Comparison of ENCODE assay signal across 7 cellular contexts in the genomic region with DNA sequence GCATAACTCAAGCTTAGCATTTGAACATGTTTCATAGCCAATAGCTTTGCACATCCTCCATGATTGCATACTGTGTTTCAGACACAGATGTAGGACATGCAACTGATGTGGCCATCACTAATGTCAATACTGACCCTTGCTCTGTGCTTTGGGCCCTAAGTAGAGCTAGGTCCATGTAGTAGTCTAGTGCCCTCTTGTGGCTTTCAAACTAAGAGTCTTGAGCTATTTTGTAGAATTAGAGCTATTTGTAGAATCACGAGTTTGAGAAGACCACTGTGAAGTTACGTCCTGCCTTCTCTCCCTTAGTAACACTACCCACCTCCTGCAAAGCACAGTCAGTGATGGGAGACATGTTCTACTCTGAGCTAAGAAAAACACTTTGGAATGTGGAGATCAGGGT.
DNase-seq lines count a peak whose midpoint lies in the region; FAIRE-seq and TF ChIP-seq lines count a peak whose summit lies in the region.

No MANE protein-coding gene starts in this region.

- TF ChIP-seq POLR2A in GM12892 (IDR thresholded peaks at IDR 0.05; ENCODE audit: low read depth, low read length) (no peak), uterus (IDR thresholded peaks at IDR 0.05) (no peak)

- FAIRE-seq in GM12892 (lab: Jason Lieb, UNC): peak; percentile 38

- DNase-seq in GM12892 (ENCODE audit: insufficient read length): no peak
- peak; percentile 52 for DNase-seq in NCI-H146 (lab: John Stamatoyannopoulos, UW)
- peak; percentile 66 for DNase-seq in amniotic epithelial cell (ENCODE audit: low read depth)
- DNase-seq in iPS-NIHi7 (ENCODE audit: extremely low spot score): peak; percentile 44
- no peak for DNase-seq in uterus
- DNase-seq in posterior vena cava (ENCODE audit: low spot score): no peak
- DNase-seq in activated T-cell treated with anti-CD3 and anti-CD28 coated beads for 4 hours: no peak

- no peaks in the 10 kb centered on the region for H3K9me3 ChIP-seq in uterus

- H3K27ac ChIP-seq in uterus: no peak overlapping the region

- H3K4me1 ChIP-seq in uterus: peaks cover 0 to 3% of the 10 kb centered on the region in 2 donors

- no peaks in the 10 kb centered on the region for H3K36me3 ChIP-seq in uterus

- intact Hi-C loops in uterus (cut with DNase I; ENCODE audit: low total_unique reads): no loop called here
- intact Hi-C loops in posterior vena cava (cut with DNase I): loop anchor here (10.0 kb wide), 2 partner anchors 371 to 471 kb away; a partner anchor contains a TSS

- TF ChIP-seq CTCF in uterus (IDR thresholded peaks at IDR 0.05): peak; percentile 28 to 54 (median 42)

- no peak overlapping the region for H3K4me3 ChIP-seq in uterus

- no peaks in the 10 kb centered on the region for H3K27me3 ChIP-seq in uterus

Comparison
In these comparisons a context has a peak if more than half of its experiments do, and no peak if none do; other contexts are left out.
1. DNase-seq: peak in NCI-H146 (single experiment), amniotic epithelial cell (single experiment) and iPS-NIHi7 (single experiment); none in GM12892 (single experiment), uterus (0 of 2), posterior vena cava (single experiment) and activated T-cell treated with anti-CD3 and anti-CD28 coated beads for 4 hours (single experiment).